Comparison of ENCODE assay signal across 22 cellular contexts in genomic region chr16:14131774-14132695, GRCh38.
A peak's percentile ranks its signal among the peaks of the same experiment; 100 is the strongest.
DNase-seq lines count a peak whose midpoint lies in the region; ATAC-seq, FAIRE-seq and TF ChIP-seq lines count a peak whose summit lies in the region.
"Had no signal": no experiment of that assay in that cellular context is flagged by ENCODE, and none has a peak within 500 bp of the region (broad histone marks: within the 10 kb centered on the region; RNA-seq: fewer than 3 reads in every experiment).

No MANE protein-coding gene starts in this region.

- no peak for ATAC-seq in HG02571 (IDR thresholded peaks at IDR 0.05; ENCODE audit: unreplicated experiment)
- ATAC-seq in GM21717 (IDR thresholded peaks at IDR 0.05; ENCODE audit: unreplicated experiment): no peak
- no peak for ATAC-seq in GM18517 (IDR thresholded peaks at IDR 0.05; ENCODE audit: unreplicated experiment)

- H2AFZ ChIP-seq in KMS-11 (ENCODE audit: low read depth): no peak overlapping the region

- H3K4me3 ChIP-seq in KMS-11 (IDR thresholded peaks at IDR 0.05; ENCODE audit: insufficient read depth, low read depth, low read length): no peak overlapping the region
- H3K4me3 ChIP-seq in fibroblast of pulmonary artery (replicated peaks; ENCODE audit: low read depth, low read length): no peak overlapping the region
- H3K4me3 ChIP-seq in small intestine (ENCODE audit: low read depth in 1 of 2, low read length in 2 of 2): no peak overlapping the region
- H3K4me3 ChIP-seq: tibial nerve had no signal

- H3K27me3 ChIP-seq in KMS-11 (ENCODE audit: insufficient read depth, low read depth) (no peaks in the 10 kb centered on the region), small intestine (ENCODE audit: control insufficient read depth in 2 of 2, insufficient read depth in 2 of 2, low read length in 2 of 2) (no peaks in the 10 kb centered on the region)
- H3K27me3 ChIP-seq: BE2C, tibial nerve had no signal

- no peaks in the 10 kb centered on the region for H3K9me3 ChIP-seq in small intestine (ENCODE audit: control insufficient read depth, low read depth)
- H3K9me3 ChIP-seq: BE2C, Caco-2, tibial nerve had no signal

- no peaks in the 10 kb centered on the region for H4K20me1 ChIP-seq in KMS-11 (ENCODE audit: insufficient read depth)

- no peaks in the 10 kb centered on the region for H3K36me3 ChIP-seq in KMS-11 (ENCODE audit: insufficient read depth)
- H3K36me3 ChIP-seq in small intestine (ENCODE audit: control insufficient read depth in 2 of 2, insufficient read depth in 2 of 2, low read length in 2 of 2): no peaks in the 10 kb centered on the region
- H3K36me3 ChIP-seq: BE2C, tibial nerve had no signal

- H3K27ac ChIP-seq in KMS-11 (peak overlapping the region; percentile 6; the same call in 1 of the 2 replicates), small intestine (ENCODE audit: low read depth in 1 of 2, low read length in 1 of 2) (no peak overlapping the region)
- H3K27ac ChIP-seq: 22Rv1, tibial nerve had no signal

- H3K4me2 ChIP-seq in KMS-11: peak overlapping the region; percentile 36; the same call in 1 of the 2 replicates

- no peak for FAIRE-seq in small intestine (lab: Jason Lieb, UNC)

- WGBS in small intestine, 3 donors: 28 to 59% (median 42%) methylated on average over 4 of the region's 4 CpGs

- H3K79me2 ChIP-seq in KMS-11 (ENCODE audit: insufficient read depth, low read depth): no peaks in the 10 kb centered on the region

- no peak overlapping the region for H3K9ac ChIP-seq in KMS-11

- peak; percentile 53 for DNase-seq in DMS53 (lab: John Stamatoyannopoulos, UW)
- no peak for DNase-seq in DMS53 treated with DMSO at 0.1 percent for 48 hours (lab: John Stamatoyannopoulos, UW; ENCODE audit: unreplicated experiment)
- DNase-seq in fibroblast of pulmonary artery (ENCODE audit: low read depth): peak; percentile 3
- peak; percentile 65 for DNase-seq in small intestine
- DNase-seq: activated CD4-positive, alpha-beta T cell treated with anti-CD3 and anti-CD28 coated beads, Interleukin-2, amount 10 ng/mL, durations not matched to agents 24 days and 14 days; activated CD8-positive, alpha-beta memory T cell treated with anti-CD3 and anti-CD28 coated beads, Interleukin-2, amount 50 U/mL, for 4 hours; activated naive CD4-positive, alpha-beta T cell; BE2C; hippocampal formation; islet precursor cell; NCI-H187; NCI-H345; NK-92 treated with Interleukin-12 subunit alpha and Interleukin-12 subunit beta, amount 100 ng/mL, for 24 hours; stimulated activated CD4-positive, alpha-beta T cell treated with anti-CD3 and anti-CD28 coated beads, Interleukin-15, amount 100 ng/mL, for 24 hours; stimulated activated naive CD4-positive, alpha-beta T cell had no signal

- TF ChIP-seq CTCF in KMS-11 (conservative IDR thresholded peaks at IDR 0.05; ENCODE audit: low read depth, low read length): no peak
- no peak for TF ChIP-seq CTCF in fibroblast of pulmonary artery (IDR thresholded peaks at IDR 0.05; ENCODE audit: low read length, missing control alignments)

- H3K4me1 ChIP-seq in KMS-11 (ENCODE audit: low read depth, poor library complexity, severe bottlenecking) (peaks cover 21% of the 10 kb centered on the region), small intestine (ENCODE audit: control insufficient read depth in 2 of 2, insufficient read depth in 1 of 2, low read depth in 1 of 2, low read length in 1 of 2) (no peaks in the 10 kb centered on the region)
- H3K4me1 ChIP-seq: BE2C, tibial nerve had no signal
